In the genomic region with DNA sequence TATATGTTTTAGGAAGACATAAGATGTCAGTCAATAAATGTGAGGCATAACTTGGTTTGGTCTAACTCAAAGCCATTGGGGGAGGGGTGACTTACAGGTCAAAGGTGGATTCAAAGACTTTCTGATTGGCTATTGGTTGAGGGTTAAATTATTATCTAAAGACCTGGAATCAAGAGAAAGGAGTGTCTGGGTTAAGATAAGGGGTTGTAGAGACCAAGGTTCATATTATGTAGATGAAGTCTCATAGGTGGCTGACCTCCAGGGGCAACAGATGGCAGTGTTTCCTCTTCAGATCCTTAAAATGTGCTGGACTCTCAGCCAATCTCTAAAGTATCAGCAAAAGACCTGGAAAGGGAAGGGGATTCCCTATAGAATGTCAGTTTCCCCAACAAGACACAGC, we compare ENCODE assay signal across 7 cellular contexts. TPM values are rescaled to one million over a fixed set of nuclear protein-coding genes. Genes with fewer than 3 reads are reported as not detected.
"Had no signal": no experiment of that assay in that cellular context is flagged by ENCODE, and none has a peak within 500 bp of the region (broad histone marks: within the 10 kb centered on the region; RNA-seq: fewer than 3 reads in every experiment).

No MANE protein-coding gene starts in this region.

- DNase-seq: GOT3, H9, HCEC 1CT, IMR-90 had no signal

- FAIRE-seq: HTR-8/SVneo had no signal

- H3K4me1 Mint-ChIP-seq: H9 had no signal

- H3K27ac Mint-ChIP-seq: H9 had no signal

- H3K9me3 Mint-ChIP-seq: H9 had no signal

- H3K4me3 Mint-ChIP-seq: H9 had no signal

RNA-seq across cellular contexts. Expression of a gene that starts 51.3 kb away (rescaled TPM):
- total RNA-seq: H4, HT-29, IMR-90 had no signal
- polyA plus RNA-seq: IMR-90 had no signal
